In genomic region chr6:37512400-37512958, GRCh38 we compare ENCODE assay signal across 21 cellular contexts. TPM values are rescaled to one million over a fixed set of nuclear protein-coding genes. Genes with fewer than 3 reads are reported as not detected.
DNase-seq lines count a peak whose midpoint lies in the region; TF ChIP-seq lines count a peak whose summit lies in the region.
"Had no signal": no experiment of that assay in that cellular context is flagged by ENCODE, and none has a peak within 500 bp of the region (broad histone marks: within the 10 kb centered on the region; RNA-seq: fewer than 3 reads in every experiment).

No MANE protein-coding gene starts in this region.

- H3K4me1 Mint-ChIP-seq in Caco-2 (ENCODE audit: low read depth, unreplicated experiment) (peaks cover 52% of the 10 kb centered on the region), glutamatergic neuron (ENCODE audit: low read depth, unreplicated experiment) (peaks cover 47% of the 10 kb centered on the region)

- no peak overlapping the region for H3K4me2 ChIP-seq in neuronal stem cell (ENCODE audit: insufficient read depth, low read length, poor library complexity, severe bottlenecking)

- peak overlapping the region; percentile 62 for H3K4me3 Mint-ChIP-seq in Caco-2 (ENCODE audit: unreplicated experiment)
- peak overlapping the region; percentile 39 for H3K4me3 Mint-ChIP-seq in glutamatergic neuron (ENCODE audit: unreplicated experiment)
- H3K4me3 Mint-ChIP-seq: CD8-positive, alpha-beta T cell; naive B cell had no signal

- peak overlapping the region; percentile 76 for H2AFZ ChIP-seq in neuronal stem cell (ENCODE audit: low read length)

- H3K36me3 ChIP-seq in Caco-2 (ENCODE audit: control insufficient read depth, insufficient read depth, low read length) (no peaks in the 10 kb centered on the region), neuronal stem cell (replicated peaks in 1 of 2; ENCODE audit: control insufficient read depth in 2 of 2, insufficient read depth in 2 of 2, low read length in 2 of 2) (no peaks in the 10 kb centered on the region), tibial nerve (no peaks in the 10 kb centered on the region)
- H3K36me3 ChIP-seq: sigmoid colon, thoracic aorta had no signal

- CTCF ChIA-PET in Caco-2 (lab: Charles Lee) = interaction anchor here (0.7 to 1.3 kb wide), 5 partner anchors 13 to 177 kb away, joined by 3 to 13 read pairs (median 4); partner anchors contain the start of gene CCDC167

- H3K27ac ChIP-seq in neuronal stem cell (replicated peaks; ENCODE audit: low read length) (no peak overlapping the region), tibial nerve (no peak overlapping the region)
- H3K27ac ChIP-seq: sigmoid colon, thoracic aorta had no signal

- H3K23ac ChIP-seq in neuronal stem cell (ENCODE audit: low read depth, low read length, poor library complexity) = no peak overlapping the region

- no peak overlapping the region for H2BK12ac ChIP-seq in neuronal stem cell (ENCODE audit: low read length)

- no peaks in the 10 kb centered on the region for H3K9me3 ChIP-seq in Caco-2
- no peaks in the 10 kb centered on the region for H3K9me3 ChIP-seq in neuronal stem cell (replicated peaks in 1 of 2; ENCODE audit: control insufficient read depth in 2 of 2, insufficient read depth in 1 of 2, low read depth in 1 of 2, low read length in 2 of 2)
- H3K9me3 ChIP-seq in tibial nerve = no peaks in the 10 kb centered on the region
- H3K9me3 ChIP-seq: sigmoid colon, thoracic aorta had no signal

- no peak overlapping the region for H3K14ac ChIP-seq in neuronal stem cell (ENCODE audit: low read length)

- H3K9me3 Mint-ChIP-seq in Caco-2 (ENCODE audit: unreplicated experiment) (no peaks in the 10 kb centered on the region), glutamatergic neuron (ENCODE audit: unreplicated experiment) (peaks cover 10% of the 10 kb centered on the region)
- H3K9me3 Mint-ChIP-seq: CD8-positive, alpha-beta T cell had no signal

- H3K18ac ChIP-seq in neuronal stem cell (ENCODE audit: low read length) = peak overlapping the region; percentile 38

- H4K8ac ChIP-seq in neuronal stem cell (ENCODE audit: low read depth, low read length) = no peak overlapping the region

- H2BK5ac ChIP-seq in neuronal stem cell (ENCODE audit: low read length) = no peak overlapping the region

- H2BK120ac ChIP-seq in neuronal stem cell (ENCODE audit: low read depth, low read length) = peak overlapping the region; percentile 78

- H3K4ac ChIP-seq in neuronal stem cell (ENCODE audit: low read length) = no peak overlapping the region

- H3K4me3 ChIP-seq in Caco-2 (ENCODE audit: low read depth, low read length) (no peak overlapping the region), neuronal stem cell (ENCODE audit: low read length in 2 of 2) (no peak overlapping the region), tibial nerve (no peak overlapping the region)
- H3K4me3 ChIP-seq: sigmoid colon, thoracic aorta had no signal

- peak overlapping the region; percentile 71 for H2BK15ac ChIP-seq in neuronal stem cell (ENCODE audit: low read length)

- H3K27me3 ChIP-seq in Caco-2 (replicated peaks; ENCODE audit: control insufficient read depth, insufficient read depth, low read length) (no peaks in the 10 kb centered on the region), neuronal stem cell (ENCODE audit: control insufficient read depth in 3 of 3, insufficient read depth in 3 of 3, low read depth in 1 of 3, low read length in 3 of 3) (peaks cover 0 to 32% (median 0%) of the 10 kb centered on the region in 3 experiments), tibial nerve (peaks cover 0 to 23% of the 10 kb centered on the region in 2 donors)

- POLR2A ChIA-PET in Caco-2 (lab: Charles Lee) = interaction anchor here (0.5 to 0.9 kb wide), 2 partner anchors 12 to 1127 kb away, joined by 3 to 4 read pairs; no protein-coding TSS in a partner anchor

- TF ChIP-seq CTCF in Caco-2 (IDR thresholded peaks at IDR 0.05; ENCODE audit: insufficient read depth in 1 of 2, low read depth in 1 of 2, low read length in 1 of 2, severe bottlenecking in 1 of 2, unreplicated experiment in 1 of 2) (no peak), glutamatergic neuron (IDR thresholded peaks at IDR 0.05; ENCODE audit: partially characterized antibody, unreplicated experiment) (no peak), tibial nerve (IDR thresholded peaks at IDR 0.05) (no peak)

- H2AK5ac ChIP-seq in neuronal stem cell (ENCODE audit: low read depth, low read length) = no peak overlapping the region

- intact Hi-C loops in Caco-2 (cut with micrococcal nuclease; ENCODE audit: unreplicated experiment) = no loop called here

- DNase-seq in Caco-2 = peak; percentile 71 to 91
- DNase-seq in SW480 (ENCODE audit: low spot score) = peak; percentile 29
- no peak for DNase-seq in glutamatergic neuron
- no peak for DNase-seq in neuronal stem cell (ENCODE audit: low spot score)
- DNase-seq in germinal center (ENCODE audit: low spot score) = no peak
- no peak for DNase-seq in tibial nerve (ENCODE audit: low spot score in 2 of 2)
- DNase-seq in HuH-7 (ENCODE audit: low spot score) = no peak
- DNase-seq in NCI-H2171 treated with DMSO at 0.1 percent for 48 hours (lab: John Stamatoyannopoulos, UW) = no peak
- DNase-seq: activated CD4-positive, alpha-beta T cell treated with anti-CD3 and anti-CD28 coated beads for 1 hour; CD8-positive, alpha-beta T cell; DMS79; foreskin melanocyte; hypothalamus; mesenchymal stem cell; naive B cell; NCI-H1105 treated with DMSO at 0.1 percent for 48 hours; NCI-H2081; NCI-H446 treated with DMSO at 0.1 percent for 48 hours; sigmoid colon; stimulated activated naive CD4-positive, alpha-beta T cell had no signal

- no peaks in the 10 kb centered on the region for H3K27me3 Mint-ChIP-seq in Caco-2 (ENCODE audit: insufficient read depth, unreplicated experiment)
- H3K27me3 Mint-ChIP-seq in glutamatergic neuron (ENCODE audit: unreplicated experiment) = peaks cover 10% of the 10 kb centered on the region

- WGBS in neuronal stem cell (ENCODE audit: extremely low coverage in 2 of 2, insufficient read length in 2 of 2, insufficient replicate concordance in 1 of 2), 2 donors = no CpG with 5 or more reads among the region's 11 CpGs
- 41 to 51% methylated on average over 11 of the region's 11 CpGs for WGBS in tibial nerve, 2 donors

- H4K91ac ChIP-seq in neuronal stem cell (ENCODE audit: low read depth, low read length, poor library complexity) = no peak overlapping the region

- peak overlapping the region; percentile 86 for H3K27ac Mint-ChIP-seq in Caco-2 (ENCODE audit: unreplicated experiment)
- no peak overlapping the region for H3K27ac Mint-ChIP-seq in glutamatergic neuron (ENCODE audit: unreplicated experiment)

- no peak overlapping the region for H3K9ac ChIP-seq in neuronal stem cell (ENCODE audit: low read depth, low read length, poor library complexity)

- H3K36me3 Mint-ChIP-seq in Caco-2 (ENCODE audit: insufficient read depth, unreplicated experiment) = no peaks in the 10 kb centered on the region
- no peaks in the 10 kb centered on the region for H3K36me3 Mint-ChIP-seq in glutamatergic neuron (ENCODE audit: unreplicated experiment)
- H3K36me3 Mint-ChIP-seq: CD8-positive, alpha-beta T cell; naive B cell had no signal

- H3K79me1 ChIP-seq in neuronal stem cell (ENCODE audit: low read depth, low read length) = no peaks in the 10 kb centered on the region

- TF ChIP-seq POLR2A in tibial nerve (IDR thresholded peaks at IDR 0.05) = no peak

- TF ChIP-seq EP300 in tibial nerve (IDR thresholded peaks at IDR 0.05) = no peak

- H3K4me1 ChIP-seq in Caco-2 = peaks cover 69% of the 10 kb centered on the region
- peaks cover 40 to 54% of the 10 kb centered on the region in 2 donors for H3K4me1 ChIP-seq in neuronal stem cell (ENCODE audit: control insufficient read depth in 2 of 2, insufficient read depth in 1 of 2, low read depth in 1 of 2, low read length in 2 of 2)
- peaks cover 0 to 17% (median 9%) of the 10 kb centered on the region in 4 donors for H3K4me1 ChIP-seq in tibial nerve

- no TSS peak for BruUV-seq in Caco-2 (replicated peaks; lab: Mats Ljungman, UMichigan)

RNA-seq across cellular contexts. Expression of gene CCDC167, which starts 12.8 kb away (rescaled TPM):
- total RNA-seq in Caco-2 (2022) (30.6 and 32.3 TPM in 2 replicates), glutamatergic neuron (ENCODE audit: unreplicated experiment) (58.4 TPM), tibial nerve (10 to 100 TPM in 3 of 4 donors, 1 to 10 TPM in 1; 9.4 to 50.7 (median 25.8) TPM)
- polyA plus RNA-seq in neuronal stem cell (2013, experiment 1 of 2) = 113 TPM
- polyA plus RNA-seq in neuronal stem cell (2013, experiment 2 of 2) = 106 TPM

Comparison
In these comparisons a context has a peak if more than half of its experiments do, and no peak if none do; other contexts are left out.
1. DNase-seq: peak in Caco-2 (2 of 2) and SW480 (single experiment); none in glutamatergic neuron (single experiment), neuronal stem cell (single experiment), germinal center (single experiment), tibial nerve (0 of 2), HuH-7 (single experiment) and NCI-H2171 treated with DMSO at 0.1 percent for 48 hours (single experiment).